12 cellular contexts compared by ENCODE assay signal in genomic region chr22:36406139-36406538, GRCh38. TPM values are rescaled to one million over a fixed set of nuclear protein-coding genes. Genes with fewer than 3 reads are reported as not detected.
DNase-seq lines count a peak whose midpoint lies in the region; ATAC-seq, FAIRE-seq and TF ChIP-seq lines count a peak whose summit lies in the region.
"Had no signal": no experiment of that assay in that cellular context is flagged by ENCODE, and none has a peak within 500 bp of the region (broad histone marks: within the 10 kb centered on the region; RNA-seq: fewer than 3 reads in every experiment).

No MANE protein-coding gene starts in this region.

- H3K4me1 ChIP-seq in A549 (peaks cover 7% of the 10 kb centered on the region; the same call in 1 of the 3 replicates), HEK293 (ENCODE audit: control insufficient read depth, insufficient read depth, low read length) (peaks cover 5% of the 10 kb centered on the region; the same call in 1 of the 2 replicates), RWPE2 (ENCODE audit: insufficient read depth, poor library complexity, severe bottlenecking) (peaks cover 11% of the 10 kb centered on the region)
- H3K4me1 ChIP-seq in effector memory CD4-positive, alpha-beta T cell (ENCODE audit: control insufficient read depth, insufficient read depth, low read length, poor library complexity, severe bottlenecking) = peaks cover 43% of the 10 kb centered on the region

- no peak for DNase-seq in A549 (ENCODE audit: low read depth in 1 of 2, low spot score in 1 of 2)
- no peak for DNase-seq in RWPE2 (ENCODE audit: low spot score)
- no peak for DNase-seq in effector memory CD4-positive, alpha-beta T cell
- DNase-seq in NCI-H1930 (lab: John Stamatoyannopoulos, UW) = no peak
- DNase-seq in germinal center (ENCODE audit: low spot score) = no peak
- DNase-seq: left cardiac atrium, NCI-H187 treated with DMSO at 0.1 percent for 48 hours, WERI-Rb-1 had no signal

- POLR2A ChIA-PET in A549 (lab: Yijun Ruan, JAX) (interaction anchor here (0.7 kb wide), 1 partner anchor 18 kb away, joined by 4 read pairs; the partner anchor contains the start of gene MYH9), HEK293 (lab: Yijun Ruan, JAX) (interaction anchor here (0.5 to 2.9 kb wide), 2 partner anchors 19 to 20 kb away, joined by 4 to 15 read pairs; partner anchors contain the start of gene MYH9)

- no peaks in the 10 kb centered on the region for H3K27me3 ChIP-seq in RWPE2 (ENCODE audit: insufficient read depth, poor library complexity, severe bottlenecking)
- no peaks in the 10 kb centered on the region for H3K27me3 ChIP-seq in effector memory CD4-positive, alpha-beta T cell (replicated peaks; ENCODE audit: control insufficient read depth, insufficient read depth, low read length, poor library complexity, severe bottlenecking)

- CTCF ChIA-PET in A549 (lab: Yijun Ruan, JAX) (interaction anchor here (1.4 kb wide), 1 partner anchor 41 kb away, joined by 3 read pairs; no protein-coding TSS in a partner anchor), HEK293 (lab: Yijun Ruan, JAX) (interaction anchor here (0.6 to 1.6 kb wide), 3 partner anchors 25 to 496 kb away, joined by 3 to 6 read pairs (median 4); no protein-coding TSS in a partner anchor)

- H3K9me3 ChIP-seq in A549 (no peaks in the 10 kb centered on the region), HEK293 (ENCODE audit: control insufficient read depth, insufficient read depth, low read depth, low read length) (no peaks in the 10 kb centered on the region), RWPE2 (ENCODE audit: severe bottlenecking) (no peaks in the 10 kb centered on the region)
- H3K9me3 ChIP-seq in effector memory CD4-positive, alpha-beta T cell (ENCODE audit: control insufficient read depth, low read length) = no peaks in the 10 kb centered on the region

- H3K27ac ChIP-seq in A549 = peak overlapping the region in 1 of 2 experiments; percentile 62; a peak in 3 of 6 replicates
- H3K27ac ChIP-seq in HEK293 (ENCODE audit: extremely low read depth, low read depth, low read length) = no peak overlapping the region
- peak overlapping the region; percentile 49 for H3K27ac ChIP-seq in RWPE2 (ENCODE audit: poor library complexity, severe bottlenecking)
- peak overlapping the region; percentile 55 for H3K27ac ChIP-seq in effector memory CD4-positive, alpha-beta T cell (ENCODE audit: insufficient read depth, low read length, poor library complexity, severe bottlenecking)
- H3K27ac ChIP-seq: WERI-Rb-1 had no signal

- no peak for TF ChIP-seq EP300 in A549 (IDR thresholded peaks at IDR 0.05)

- no peak for TF ChIP-seq CTCF in A549 (IDR thresholded peaks at IDR 0.05)
- TF ChIP-seq CTCF in HEK293 (tag by site-specific recombination; IDR thresholded peaks at IDR 0.05) = no peak
- no peak for TF ChIP-seq CTCF in RWPE2 (IDR thresholded peaks at IDR 0.05; ENCODE audit: poor library complexity, severe bottlenecking)

- no peak overlapping the region for H3K4me3 ChIP-seq in A549
- no peak overlapping the region for H3K4me3 ChIP-seq in HEK293 (ENCODE audit: low read depth, low read length)
- H3K4me3 ChIP-seq in RWPE2 (ENCODE audit: severe bottlenecking) = no peak overlapping the region
- peak overlapping the region; percentile 3 for H3K4me3 ChIP-seq in effector memory CD4-positive, alpha-beta T cell (ENCODE audit: insufficient read depth, low read depth, low read length, poor library complexity, severe bottlenecking)

- ATAC-seq in A549 = peak; percentile 36 to 39; a peak in 3 of 6 replicates
- no peak for ATAC-seq in RWPE2 (ENCODE audit: low read depth)
- ATAC-seq in HG03196 (IDR thresholded peaks at IDR 0.05; ENCODE audit: unreplicated experiment) = no peak
- no peak for ATAC-seq in HG03378 (IDR thresholded peaks at IDR 0.05; ENCODE audit: unreplicated experiment)
- ATAC-seq: left cardiac atrium, PC-3 had no signal

- no peak for TF ChIP-seq RAD21 in A549 (conservative IDR thresholded peaks at IDR 0.05 in 1 of 2, IDR thresholded peaks at IDR 0.05 in 1 of 2)

- no peak overlapping the region for H3K4me2 ChIP-seq in A549

- WGBS in A549 (ENCODE audit: missing lambda C conversion rate) = 96% methylated on average over 4 of the region's 4 CpGs

- TF ChIP-seq POLR2A in A549 (IDR thresholded peaks at IDR 0.05; ENCODE audit: low read length) = no peak

- H3K36me3 ChIP-seq in HEK293 (ENCODE audit: control insufficient read depth in 2 of 2, insufficient read depth in 1 of 2, low read length in 2 of 2) (no peaks in the 10 kb centered on the region), RWPE2 (ENCODE audit: low read depth) (no peaks in the 10 kb centered on the region)
- no peaks in the 10 kb centered on the region for H3K36me3 ChIP-seq in effector memory CD4-positive, alpha-beta T cell (ENCODE audit: control insufficient read depth, insufficient read depth, low read length)
- H3K36me3 ChIP-seq: WERI-Rb-1 had no signal

- FAIRE-seq in A549 (lab: Jason Lieb, UNC) = no peak

TF ChIP-seq in A549, 52 proteins besides CTCF, POLR2A, EP300 and RAD21 (continues in another document):
- no peak for TF ChIP-seq E2F6 (IDR thresholded peaks at IDR 0.05; ENCODE audit: borderline replicate concordance, low read depth)
- TF ChIP-seq MAZ (IDR thresholded peaks at IDR 0.05; ENCODE audit: borderline replicate concordance, low read depth, low read length) = no peak
- no peak for TF ChIP-seq ZNF302 (CRISPR knock-in tag; IDR thresholded peaks at IDR 0.05)
- TF ChIP-seq PBX3 (IDR thresholded peaks at IDR 0.05) = no peak
- TF ChIP-seq CBX8 (IDR thresholded peaks at IDR 0.05) = no peak
- TF ChIP-seq RFX5 (IDR thresholded peaks at IDR 0.05) = no peak
- TF ChIP-seq TP53 (CRISPR knock-in tag; IDR thresholded peaks at IDR 0.05) = no peak
- no peak for TF ChIP-seq HDAC2 (IDR thresholded peaks at IDR 0.05)
- no peak for TF ChIP-seq FOSL2 (IDR thresholded peaks at IDR 0.05)
- no peak for TF ChIP-seq FOSL2 (CRISPR knock-in tag; IDR thresholded peaks at IDR 0.05)
- no peak for TF ChIP-seq ZFP36 (IDR thresholded peaks at IDR 0.05; ENCODE audit: borderline replicate concordance, partially characterized antibody)

TF ChIP-seq in HEK293, 187 proteins besides CTCF, POLR2A, EP300 and RAD21:
- TF ChIP-seq ZBTB17 (tag by site-specific recombination; IDR thresholded peaks at IDR 0.05) = peak; percentile 87
- peak; percentile 49 for TF ChIP-seq ZNF629 (tag by site-specific recombination; IDR thresholded peaks at IDR 0.05)
- TF ChIP-seq ZNF768 (tag by site-specific recombination; IDR thresholded peaks at IDR 0.05) = 0 out of 2 replicates have a peak, but pooled peaks have one; percentile 59
- no peak for TF ChIP-seq PRDM2 (tag by site-specific recombination; IDR thresholded peaks at IDR 0.05; ENCODE audit: borderline replicate concordance)
- peak; percentile 78 for TF ChIP-seq ZNF121 (tag by site-specific recombination; IDR thresholded peaks at IDR 0.05)
TF ChIP-seq in HEK293: peak in this region for 4.

RNA-seq across cellular contexts. Expression of gene MYH9, which starts 18.4 kb away (rescaled TPM):
- 92.1 and 162 TPM in 2 replicates for polyA plus RNA-seq in A549 (2011; rRNA removed)
- 112 and 118 TPM in 2 replicates for polyA plus RNA-seq in A549 (2012; cell fraction: cytosol; rRNA removed)
- polyA plus RNA-seq in A549 (2012; cell fraction: nucleus; rRNA removed) = 202 and 239 TPM in 2 replicates
- 158 to 215 TPM (median 167 TPM) in 3 replicates for polyA plus RNA-seq in A549 (2017; fragmentation: RNase III; extraction: RNeasy Plus Mini Kit Qiagen cat#74134 plus additional on column Dnase treatment)
- 460 and 534 TPM in 2 replicates for polyA minus RNA-seq in A549 (2011; rRNA and poly(A)+ RNA removed)

Comparison
In these comparisons a context has a peak if more than half of its experiments do, and no peak if none do; other contexts are left out.
1. ATAC-seq: peak in A549 (2 of 2); none in RWPE2 (single experiment), HG03196 (single experiment) and HG03378 (single experiment).